In the genomic region with DNA sequence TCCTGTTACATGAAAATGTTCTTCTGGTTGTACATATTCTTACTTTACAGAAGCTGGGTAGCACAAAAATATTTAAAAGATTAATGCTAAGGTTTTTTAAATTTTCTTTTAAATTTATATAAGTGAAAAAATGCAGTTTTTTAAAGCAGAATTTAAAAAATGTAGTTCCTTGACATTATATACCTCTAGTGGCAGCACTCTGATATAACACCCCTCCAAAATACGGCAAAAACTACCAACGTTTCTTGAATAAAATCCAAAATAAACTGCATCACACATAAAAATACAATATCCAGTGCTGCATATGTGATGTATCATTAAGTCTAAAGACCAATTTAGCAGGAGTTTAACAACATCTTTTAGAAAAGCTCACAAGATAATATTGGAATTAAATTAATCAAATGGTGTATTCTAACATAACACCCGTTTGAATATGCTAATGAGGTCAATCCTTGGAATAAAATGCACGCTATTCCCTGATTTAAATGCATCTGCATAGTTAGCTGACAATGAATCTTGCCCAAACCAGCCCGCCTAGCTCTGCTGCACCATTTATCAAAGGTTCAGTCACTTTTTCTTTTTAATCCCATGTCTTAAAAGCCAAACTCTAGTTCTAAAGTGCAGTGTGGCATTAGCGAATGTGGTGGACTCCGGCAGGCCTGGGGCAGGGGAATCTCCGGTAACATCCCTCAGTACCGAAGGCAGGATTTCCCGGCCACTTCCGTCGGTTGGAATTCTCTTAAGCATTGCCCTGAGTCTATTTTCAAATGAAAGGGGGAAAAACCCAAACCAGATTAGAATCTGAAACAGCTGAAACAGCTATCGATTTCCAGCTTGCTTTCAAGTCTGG, we compare ENCODE assay signal across 11 cellular contexts. TPM values are rescaled to one million over a fixed set of nuclear protein-coding genes. Genes with fewer than 3 reads are reported as not detected.
DNase-seq lines count a peak whose midpoint lies in the region; ATAC-seq and TF ChIP-seq lines count a peak whose summit lies in the region.
"Had no signal": no experiment of that assay in that cellular context is flagged by ENCODE, and none has a peak within 500 bp of the region (broad histone marks: within the 10 kb centered on the region; RNA-seq: fewer than 3 reads in every experiment).

No MANE protein-coding gene starts in this region.

- no peaks in the 10 kb centered on the region for H3K27me3 ChIP-seq in H9 (ENCODE audit: insufficient read depth, low read length)
- H3K27me3 ChIP-seq in kidney epithelial cell (ENCODE audit: control insufficient read depth, insufficient read depth, low read length), result peaks cover 23% of the 10 kb centered on the region
- peaks cover 38 to 81% of the 10 kb centered on the region in 2 donors for H3K27me3 ChIP-seq in left lung

- H4K20me1 ChIP-seq in H9 (ENCODE audit: control insufficient read depth, insufficient read depth, insufficient read length), result no peaks in the 10 kb centered on the region

- no peak overlapping the region for H4K5ac ChIP-seq in H9 (ENCODE audit: insufficient read length, low read depth, low read length)

- H2BK120ac ChIP-seq in H9 (ENCODE audit: low read depth, low read length, poor library complexity, severe bottlenecking), result no peak overlapping the region

- no peak overlapping the region for H3K14ac ChIP-seq in H9 (ENCODE audit: insufficient read depth, low read length)

- H3K79me2 ChIP-seq in H9 (ENCODE audit: insufficient read depth, low read length), result no peaks in the 10 kb centered on the region

- peaks cover 2% of the 10 kb centered on the region; the same call in 1 of the 2 replicates for H3K4me1 ChIP-seq in H9 (ENCODE audit: insufficient read depth, low read length)
- peaks cover 2 to 8% of the 10 kb centered on the region in 2 donors for H3K4me1 ChIP-seq in left lung

- H4K8ac ChIP-seq in H9 (replicated peaks; ENCODE audit: insufficient read length, low read depth, low read length), result no peak overlapping the region

- TF ChIP-seq CTCF in C4-2B (conservative IDR thresholded peaks at IDR 0.05) (peak; percentile 72), H9 (conservative IDR thresholded peaks at IDR 0.05) (peak; percentile 66), kidney epithelial cell (IDR thresholded peaks at IDR 0.05; ENCODE audit: insufficient read depth, low read length, poor library complexity, severe bottlenecking) (peak; percentile 31), left lung (IDR thresholded peaks at IDR 0.05) (peak in 1 of 2 donors; percentile 21)

- CTCF ChIA-PET in activated CD8-positive, alpha-beta T cell treated with anti-CD3 and anti-CD28 coated beads, Interleukin-2, amount 10 ng/mL, durations not matched to agents 7 days and 5 days (lab: Charles Lee), result no interaction called here

- no peak overlapping the region for H3K4me3 ChIP-seq in kidney epithelial cell (ENCODE audit: low read depth, low read length)
- H3K4me3 ChIP-seq in left lung, result no peak overlapping the region

- H3K27ac Mint-ChIP-seq in H9, result no peak overlapping the region; a peak in 1 of 7 replicates
- H3K27ac Mint-ChIP-seq in activated CD8-positive, alpha-beta T cell treated with anti-CD3 and anti-CD28 coated beads, Interleukin-2, amount 10 ng/mL, durations not matched to agents 7 days and 5 days, result no peak overlapping the region

- no peak overlapping the region for H2BK5ac ChIP-seq in H9 (ENCODE audit: insufficient read length, low read length)

- no peak overlapping the region for H3K9ac ChIP-seq in H9 (ENCODE audit: extremely low read depth, insufficient read length, low read length)

- peak overlapping the region; percentile 66 to 84 for H3K4me3 Mint-ChIP-seq in H9
- H3K4me3 Mint-ChIP-seq in activated CD8-positive, alpha-beta T cell treated with anti-CD3 and anti-CD28 coated beads, Interleukin-2, amount 10 ng/mL, durations not matched to agents 7 days and 5 days, result peak overlapping the region; percentile 18

- no peaks in the 10 kb centered on the region; a peak in 1 of 5 replicates for H3K9me3 Mint-ChIP-seq in H9
- H3K9me3 Mint-ChIP-seq in activated CD8-positive, alpha-beta T cell treated with anti-CD3 and anti-CD28 coated beads, Interleukin-2, amount 10 ng/mL, durations not matched to agents 7 days and 5 days (ENCODE audit: insufficient read depth), result no peaks in the 10 kb centered on the region

- H3T11ph ChIP-seq in H9 (ENCODE audit: low read length), result no peak overlapping the region

- H2BK20ac ChIP-seq in H9 (ENCODE audit: low read depth, low read length, poor library complexity, severe bottlenecking), result no peak overlapping the region

- peaks cover 27% of the 10 kb centered on the region for H3K27me3 Mint-ChIP-seq in H9 (ENCODE audit: low read depth)
- H3K27me3 Mint-ChIP-seq in activated CD8-positive, alpha-beta T cell treated with anti-CD3 and anti-CD28 coated beads, Interleukin-2, amount 10 ng/mL, durations not matched to agents 7 days and 5 days (ENCODE audit: low read depth), result peaks cover 30% of the 10 kb centered on the region

- H3K4me1 Mint-ChIP-seq in H9, result peaks cover 25% of the 10 kb centered on the region in 2 experiments
- peaks cover 6% of the 10 kb centered on the region for H3K4me1 Mint-ChIP-seq in activated CD8-positive, alpha-beta T cell treated with anti-CD3 and anti-CD28 coated beads, Interleukin-2, amount 10 ng/mL, durations not matched to agents 7 days and 5 days (ENCODE audit: low read depth)

- WGBS in H9 (ENCODE audit: extremely low coverage, insufficient read length, low lambda C conversion rate), result no CpG with 5 or more reads among the region's 13 CpGs

- H2AFZ ChIP-seq in H9 (ENCODE audit: low read length), result no peak overlapping the region

- H3K4me2 ChIP-seq in H9 (ENCODE audit: insufficient read depth, insufficient read length, low read length), result peak overlapping the region; percentile 80

- no peak for ATAC-seq in activated CD8-positive, alpha-beta T cell treated with anti-CD3 and anti-CD28 coated beads, Interleukin-2, amount 10 ng/mL, durations not matched to agents 7 days and 5 days
- ATAC-seq in left lung (no peak), GM21619 (IDR thresholded peaks at IDR 0.05; ENCODE audit: unreplicated experiment) (no peak), GM21390 (IDR thresholded peaks at IDR 0.05; ENCODE audit: unreplicated experiment) (no peak)

- H3K27ac ChIP-seq in C4-2B, result no peak overlapping the region; the same call in 1 of the 2 replicates
- H3K27ac ChIP-seq in H9 (ENCODE audit: insufficient read length, low read depth, low read length), result no peak overlapping the region
- no peak overlapping the region for H3K27ac ChIP-seq in left lung

- H3K23ac ChIP-seq in H9 (ENCODE audit: insufficient read length, low read depth, low read length), result no peak overlapping the region

- no peak overlapping the region for H2BK12ac ChIP-seq in H9 (ENCODE audit: insufficient read length, low read depth, low read length)

- H3K23me2 ChIP-seq in H9 (ENCODE audit: insufficient read length, low read depth, low read length, poor library complexity, severe bottlenecking), result peaks cover 8% of the 10 kb centered on the region

- H3K9me3 ChIP-seq in H9 (ENCODE audit: control insufficient read depth, low read depth, low read length) (no peaks in the 10 kb centered on the region), left lung (no peaks in the 10 kb centered on the region)

- no peak overlapping the region for H2BK15ac ChIP-seq in H9 (ENCODE audit: low read depth, low read length)

- H3K18ac ChIP-seq in H9 (ENCODE audit: insufficient read length, low read depth, low read length), result no peak overlapping the region

- POLR2A ChIA-PET in activated CD8-positive, alpha-beta T cell treated with anti-CD3 and anti-CD28 coated beads, Interleukin-2, amount 10 ng/mL, durations not matched to agents 7 days and 5 days (lab: Charles Lee), result no interaction called here

- intact Hi-C loops in left lung (cut with DNase I), result no loop called here

- H3K36me3 ChIP-seq in kidney epithelial cell (ENCODE audit: control insufficient read depth, insufficient read depth, low read length), result no peaks in the 10 kb centered on the region
- H3K36me3 ChIP-seq in left lung, result no peaks in the 10 kb centered on the region

- DNase-seq in H9, result peak; percentile 27
- no peak for DNase-seq in activated CD8-positive, alpha-beta T cell treated with anti-CD3 and anti-CD28 coated beads, Interleukin-2, amount 10 ng/mL, durations not matched to agents 7 days and 5 days
- DNase-seq in kidney epithelial cell (ENCODE audit: low read depth), result no peak
- DNase-seq in left lung, result no peak
- no peak for DNase-seq in SIG-M5 (lab: John Stamatoyannopoulos, UW)
- DNase-seq: activated CD4-positive, alpha-beta T cell treated with anti-CD3 and anti-CD28 coated beads, Interleukin-2, amount 50 U/mL, for 1 hour; NCI-H446 treated with DMSO at 0.1 percent for 48 hours had no signal

- H3K4ac ChIP-seq in H9 (ENCODE audit: low read depth, low read length), result no peak overlapping the region

- H3K36me3 Mint-ChIP-seq in H9 (ENCODE audit: insufficient read depth in 1 of 3, low read depth in 3 of 3), result peaks cover 0 to 6% (median 0%) of the 10 kb centered on the region in 3 experiments; a peak in 4 of 7 replicates
- no peaks in the 10 kb centered on the region for H3K36me3 Mint-ChIP-seq in activated CD8-positive, alpha-beta T cell treated with anti-CD3 and anti-CD28 coated beads, Interleukin-2, amount 10 ng/mL, durations not matched to agents 7 days and 5 days (ENCODE audit: low read depth)

- no peaks in the 10 kb centered on the region for H3K79me1 ChIP-seq in H9 (ENCODE audit: insufficient read depth, low read depth, low read length, poor library complexity, severe bottlenecking)

- H2AK5ac ChIP-seq in H9 (ENCODE audit: insufficient read length, low read length), result no peak overlapping the region

- H4K91ac ChIP-seq in H9 (ENCODE audit: insufficient read length, low read depth, low read length), result no peak overlapping the region

- no peak overlapping the region for H3K56ac ChIP-seq in H9 (ENCODE audit: insufficient read length, low read depth, low read length)

RNA-seq across cellular contexts. Expression of a gene that starts 1.2 kb away (rescaled TPM):
- total RNA-seq in H9 (2021) (3.3 and 3.5 TPM in 2 replicates), kidney epithelial cell (0.46 and 0.75 TPM in 2 replicates), left lung (not detected)
- total RNA-seq in activated CD8-positive, alpha-beta T cell treated with anti-CD3 and anti-CD28 coated beads, Interleukin-2, amount 10 ng/mL, durations not matched to agents 7 days and 5 days, result under 1 TPM in 1 of 2 experiments, not detected in 1; 0.08 TPM
- total RNA-seq: endothelial cell of umbilical vein had no signal
